In genomic region chrX:53086464-53086863, GRCh38 we compare ENCODE assay signal across 12 cellular contexts. TPM values are rescaled to one million over a fixed set of nuclear protein-coding genes. Genes with fewer than 3 reads are reported as not detected.
DNase-seq lines count a peak whose midpoint lies in the region; ATAC-seq and TF ChIP-seq lines count a peak whose summit lies in the region.
"Had no signal": no experiment of that assay in that cellular context is flagged by ENCODE, and none has a peak within 500 bp of the region (broad histone marks: within the 10 kb centered on the region; RNA-seq: fewer than 3 reads in every experiment).

No MANE protein-coding gene starts in this region.

- CTCF ChIA-PET in CD8-positive, alpha-beta T cell (lab: Charles Lee) = interaction anchor here (1.5 kb wide), 1 partner anchor 9 kb away, joined by 6 read pairs; no protein-coding TSS in a partner anchor
- CTCF ChIA-PET in activated B cell treated with CpG ODN at 0.5 μM for 24 hours (lab: Charles Lee) = no interaction called here

- peak in 2 of 4 donors; percentile 49 to 63 for TF ChIP-seq EP300 in sigmoid colon (IDR thresholded peaks at IDR 0.05)

- TF ChIP-seq CTCF in CD8-positive, alpha-beta T cell (IDR thresholded peaks at IDR 0.05) = no peak
- no peak for TF ChIP-seq CTCF in activated B cell treated with CpG ODN at 0.5 μM for 24 hours (IDR thresholded peaks at IDR 0.05)
- no peak for TF ChIP-seq CTCF in sigmoid colon (IDR thresholded peaks at IDR 0.05)

- H3K9me3 Mint-ChIP-seq in CD8-positive, alpha-beta T cell = no peaks in the 10 kb centered on the region
- no peaks in the 10 kb centered on the region for H3K9me3 Mint-ChIP-seq in activated B cell treated with CpG ODN at 0.5 μM for 24 hours
- H3K9me3 Mint-ChIP-seq: naive B cell had no signal

- POLR2A ChIA-PET in CD8-positive, alpha-beta T cell (lab: Charles Lee) = no interaction called here
- POLR2A ChIA-PET in activated B cell treated with CpG ODN at 0.5 μM for 24 hours (lab: Charles Lee) = interaction anchor here (1.4 kb wide), 1 partner anchor 14 kb away, joined by 3 read pairs; no protein-coding TSS in a partner anchor

- no peaks in the 10 kb centered on the region for H3K27me3 Mint-ChIP-seq in CD8-positive, alpha-beta T cell (ENCODE audit: low read depth)
- no peaks in the 10 kb centered on the region for H3K27me3 Mint-ChIP-seq in activated B cell treated with CpG ODN at 0.5 μM for 24 hours

- 40 to 73% methylated on average over 6 of the region's 6 CpGs for WGBS in sigmoid colon, 2 donors

- ATAC-seq in CD8-positive, alpha-beta T cell = no peak
- ATAC-seq in activated B cell treated with CpG ODN at 0.5 μM for 24 hours (ENCODE audit: low read depth) (no peak), Right ventricle myocardium superior (ENCODE audit: poor library complexity) (peak; percentile 8), HG02610 (IDR thresholded peaks at IDR 0.05; ENCODE audit: unreplicated experiment) (no peak)

- intact Hi-C loops in CD8-positive, alpha-beta T cell (cut with DNase I, micrococcal nuclease) = loop anchor here in 1 of 2 experiments (5.0 kb wide), 1 partner anchor 1721 kb away; the partner anchor contains the start of gene MAGED2
- intact Hi-C loops in activated B cell treated with CpG ODN at 0.5 μM for 24 hours (cut with micrococcal nuclease) = loop anchor here (5.0 to 10.0 kb wide), 2 partner anchors 598 to 1599 kb away; partner anchors contain the start of gene HUWE1
- intact Hi-C loops in Right ventricle myocardium superior (cut with DNase I) = no loop called here
- intact Hi-C loops in sigmoid colon (cut with DNase I) = no loop called here

- peaks cover 50% of the 10 kb centered on the region for H3K36me3 Mint-ChIP-seq in CD8-positive, alpha-beta T cell
- peaks cover 37% of the 10 kb centered on the region for H3K36me3 Mint-ChIP-seq in activated B cell treated with CpG ODN at 0.5 μM for 24 hours (ENCODE audit: low read depth)

- peaks cover 30% of the 10 kb centered on the region for H3K4me1 ChIP-seq in CD8-positive, alpha-beta T cell (ENCODE audit: insufficient read depth, low read length)
- peaks cover 0 to 44% (median 39%) of the 10 kb centered on the region in 4 donors for H3K4me1 ChIP-seq in sigmoid colon

- H3K4me1 Mint-ChIP-seq in CD8-positive, alpha-beta T cell (ENCODE audit: low read depth) = peaks cover 58% of the 10 kb centered on the region
- H3K4me1 Mint-ChIP-seq in activated B cell treated with CpG ODN at 0.5 μM for 24 hours = peaks cover 41% of the 10 kb centered on the region

- H3K4me3 Mint-ChIP-seq in CD8-positive, alpha-beta T cell = peak overlapping the region; percentile 29
- peak overlapping the region; percentile 19 for H3K4me3 Mint-ChIP-seq in activated B cell treated with CpG ODN at 0.5 μM for 24 hours

- TF ChIP-seq POLR2A in sigmoid colon (IDR thresholded peaks at IDR 0.05) = no peak

- H3K27ac Mint-ChIP-seq in CD8-positive, alpha-beta T cell = peak overlapping the region; percentile 97
- H3K27ac Mint-ChIP-seq in activated B cell treated with CpG ODN at 0.5 μM for 24 hours = no peak overlapping the region

- peaks cover 15% of the 10 kb centered on the region for H3K36me3 ChIP-seq in CD8-positive, alpha-beta T cell (ENCODE audit: insufficient read depth, low read length)
- H3K36me3 ChIP-seq in sigmoid colon = peaks cover 0 to 34% (median 7%) of the 10 kb centered on the region in 4 donors

- DNase-seq in CD8-positive, alpha-beta T cell = no peak
- DNase-seq in activated B cell treated with CpG ODN at 0.5 μM for 24 hours (no peak), Right ventricle myocardium superior (peak; percentile 79), sigmoid colon (peak; percentile 92), RPMI8226 (no peak), SW 1271 (lab: John Stamatoyannopoulos, UW) (no peak), GOT3 (lab: John Stamatoyannopoulos, UW) (no peak)
- DNase-seq: activated CD4-positive, alpha-beta T cell treated with anti-CD3 and anti-CD28 coated beads, Interleukin-2, amount 50 U/mL, for 48 hours; aorta; H7; naive B cell had no signal

- no peaks in the 10 kb centered on the region for H3K9me3 ChIP-seq in CD8-positive, alpha-beta T cell (ENCODE audit: low read length)
- no peaks in the 10 kb centered on the region for H3K9me3 ChIP-seq in sigmoid colon

- no peaks in the 10 kb centered on the region for H3K27me3 ChIP-seq in CD8-positive, alpha-beta T cell (ENCODE audit: insufficient read depth, low read length)
- no peaks in the 10 kb centered on the region for H3K27me3 ChIP-seq in sigmoid colon

- H3K27ac ChIP-seq in CD8-positive, alpha-beta T cell (ENCODE audit: low read depth, low read length) = peak overlapping the region; percentile 61
- peak overlapping the region; percentile 92 to 97 (median 96) for H3K27ac ChIP-seq in sigmoid colon

- H3K4me3 ChIP-seq in CD8-positive, alpha-beta T cell (ENCODE audit: low read depth, low read length) = no peak overlapping the region
- H3K4me3 ChIP-seq in sigmoid colon = peak overlapping the region in 2 of 4 donors; percentile 1 to 86

RNA-seq across cellular contexts. Expression of gene TSPYL2, which starts 4.3 kb away (rescaled TPM):
- total RNA-seq in CD8-positive, alpha-beta T cell = 1,000 to 10,000 TPM in 1 of 2 experiments, 100 to 1,000 TPM in 1; 978 to 1,030 TPM
- total RNA-seq in activated B cell treated with CpG ODN at 0.5 μM for 24 hours = 48.2 and 49.7 TPM in 2 replicates
- total RNA-seq in Right ventricle myocardium superior = 33.4 TPM
- total RNA-seq in sigmoid colon = 100 to 1,000 TPM in 1 of 4 donors, 10 to 100 TPM in 3; 50.3 to 109 (median 71.6) TPM
- 10 to 100 TPM in 1 of 3 donors, 1 to 10 TPM in 2; 2.5 to 25.8 (median 6.6) TPM for polyA plus RNA-seq in sigmoid colon

RNA-seq across cellular contexts. Expression of gene KANTR, which starts 7.5 kb away (rescaled TPM):
- total RNA-seq in CD8-positive, alpha-beta T cell = 1 to 10 TPM; 7.7 to 8.6 TPM
- total RNA-seq in activated B cell treated with CpG ODN at 0.5 μM for 24 hours = 11.2 and 12.0 TPM in 2 replicates
- total RNA-seq in Right ventricle myocardium superior = 3.6 TPM
- 10 to 100 TPM; 15.7 to 26.6 (median 15.9) TPM for total RNA-seq in sigmoid colon
- polyA plus RNA-seq in sigmoid colon = 1 to 10 TPM in 1 of 3 donors, under 1 TPM in 2; 0.46 to 6.0 (median 0.60) TPM

RNA-seq across cellular contexts. Expression of gene GPR173, which starts 37.9 kb away (rescaled TPM):
- total RNA-seq in CD8-positive, alpha-beta T cell = under 1 TPM; 0.05 to 0.08 TPM
- total RNA-seq in activated B cell treated with CpG ODN at 0.5 μM for 24 hours (0.10 and 0.16 TPM in 2 replicates), Right ventricle myocardium superior (0.67 TPM), sigmoid colon (1 to 10 TPM; 1.3 to 5.6 (median 2.1) TPM)
- polyA plus RNA-seq in sigmoid colon = 1 to 10 TPM in 1 of 3 donors, under 1 TPM in 1, not detected in 1; 0.23 to 1.0 TPM

Comparison
In these comparisons a context has a peak if more than half of its experiments do, and no peak if none do; other contexts are left out.
1. DNase-seq: peak in Right ventricle myocardium superior (single experiment) and sigmoid colon (single experiment); none in CD8-positive, alpha-beta T cell (0 of 7), activated B cell treated with CpG ODN at 0.5 μM for 24 hours (single experiment), RPMI8226 (single experiment), SW 1271 (0 of 2) and GOT3 (single experiment).
2. RNA of gene TSPYL2, which starts 4.3 kb away (total RNA-seq): 978 to 1,030 TPM in CD8-positive, alpha-beta T cell; 50.3 to 109 TPM in sigmoid colon, 48.2 to 49.7 TPM in activated B cell treated with CpG ODN at 0.5 μM for 24 hours and 33.4 TPM in Right ventricle myocardium superior (single experiment); every median in the first group is over 4 times any median in the second.